19 cellular contexts compared by ENCODE assay signal in the genomic region with DNA sequence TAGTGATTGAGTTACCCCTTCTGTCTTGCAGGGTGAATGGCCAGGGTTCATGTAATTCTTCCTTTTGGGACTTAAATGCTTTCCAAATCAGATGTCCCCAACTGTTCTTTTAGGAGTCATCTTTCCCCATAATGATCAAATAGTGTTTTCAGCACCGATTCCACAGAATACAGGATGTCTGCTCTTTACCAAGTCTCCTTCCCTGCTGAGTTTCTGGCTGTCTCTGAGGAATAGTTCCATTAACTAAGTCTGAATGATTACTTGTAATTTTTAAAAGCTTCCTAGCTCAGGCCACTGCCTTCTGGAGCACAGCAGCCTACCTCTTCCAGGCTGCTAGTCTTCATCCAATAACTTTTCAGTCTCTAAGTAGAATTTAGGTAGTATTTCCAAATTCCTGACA.
DNase-seq lines count a peak whose midpoint lies in the region; ATAC-seq, FAIRE-seq and TF ChIP-seq lines count a peak whose summit lies in the region.
"Had no signal": no experiment of that assay in that cellular context is flagged by ENCODE, and none has a peak within 500 bp of the region (broad histone marks: within the 10 kb centered on the region; RNA-seq: fewer than 3 reads in every experiment).

No MANE protein-coding gene starts in this region.

- TF ChIP-seq CTCF in glutamatergic neuron (IDR thresholded peaks at IDR 0.05; ENCODE audit: partially characterized antibody, unreplicated experiment): no peak

- peak overlapping the region; percentile 6 for H2AFZ ChIP-seq in neuron (ENCODE audit: low read depth, low read length)

- H3K27ac Mint-ChIP-seq in glutamatergic neuron (ENCODE audit: unreplicated experiment): peak overlapping the region; percentile 90
- H3K27ac Mint-ChIP-seq: CD8-positive, alpha-beta T cell had no signal

- DNase-seq in GM12891 (ENCODE audit: insufficient read length, low spot score): no peak
- peak; percentile 96 for DNase-seq in NCI-H69 (lab: John Stamatoyannopoulos, UW)
- DNase-seq in glutamatergic neuron: no peak
- no peak for DNase-seq in NCI-H510A treated with DMSO at 0.1 percent for 48 hours (lab: John Stamatoyannopoulos, UW)
- DNase-seq in Right ventricle myocardium inferior (ENCODE audit: missing footprints): no peak
- DNase-seq: CD8-positive, alpha-beta T cell; DMS79; IMR-90; NCI-H1417 treated with DMSO at 0.1 percent for 48 hours; NCI-H187 treated with DMSO at 0.1 percent for 48 hours; NCI-H2171; NCI-H748 treated with DMSO at 0.1 percent for 48 hours; OCI-M1; SIG-M5 had no signal

- no peak overlapping the region for H3K4me3 ChIP-seq in neuron (ENCODE audit: low read length)
- H3K4me3 ChIP-seq: A549; BLaER1 treated with 17β-estradiol and CSF1 and Interleukin-3, amounts not matched to agents 10 nM and 100 nM had no signal

- H3K27me3 Mint-ChIP-seq in glutamatergic neuron (ENCODE audit: unreplicated experiment): peaks cover 10% of the 10 kb centered on the region

- no peaks in the 10 kb centered on the region for H3K9me3 ChIP-seq in neuron (ENCODE audit: low read length)
- H3K9me3 ChIP-seq: A549; BLaER1 treated with 17β-estradiol and CSF1 and Interleukin-3, amounts not matched to agents 10 nM and 100 nM had no signal

- H3K36me3 ChIP-seq in neuron (ENCODE audit: insufficient read depth, low read length): no peaks in the 10 kb centered on the region
- H3K36me3 ChIP-seq: BLaER1 treated with 17β-estradiol and CSF1 and Interleukin-3, amounts not matched to agents 10 nM and 100 nM had no signal

- no peaks in the 10 kb centered on the region for H3K27me3 ChIP-seq in neuron (ENCODE audit: insufficient read depth, low read length)
- H3K27me3 ChIP-seq: BLaER1 treated with 17β-estradiol and CSF1 and Interleukin-3, amounts not matched to agents 10 nM and 100 nM had no signal

- FAIRE-seq in GM12891 (lab: Jason Lieb, UNC): peak; percentile 69
- FAIRE-seq: A549, H54 had no signal

- H3K4me1 Mint-ChIP-seq in glutamatergic neuron (ENCODE audit: low read depth, unreplicated experiment): peaks cover 52% of the 10 kb centered on the region

- peak overlapping the region; percentile 35 for H3K4me3 Mint-ChIP-seq in glutamatergic neuron (ENCODE audit: unreplicated experiment)
- H3K4me3 Mint-ChIP-seq: CD8-positive, alpha-beta T cell had no signal

- no peak for TF ChIP-seq POLR2A in GM12891 (IDR thresholded peaks at IDR 0.05; ENCODE audit: low read depth, low read length)

- intact Hi-C loops in Right ventricle myocardium inferior (cut with DNase I): no loop called here

- H3K4me1 ChIP-seq in neuron (ENCODE audit: insufficient read depth, low read length): peaks cover 47% of the 10 kb centered on the region
- H3K4me1 ChIP-seq: A549; BLaER1 treated with 17β-estradiol and CSF1 and Interleukin-3, amounts not matched to agents 10 nM and 100 nM had no signal

- peaks cover 8% of the 10 kb centered on the region for H3K9me3 Mint-ChIP-seq in glutamatergic neuron (ENCODE audit: unreplicated experiment)
- H3K9me3 Mint-ChIP-seq: CD8-positive, alpha-beta T cell had no signal

- ATAC-seq in HG03571 (IDR thresholded peaks at IDR 0.05; ENCODE audit: unreplicated experiment) (no peak), Right ventricle myocardium inferior (no peak)
- ATAC-seq: A549; CD8-positive, alpha-beta T cell had no signal

- H3K36me3 Mint-ChIP-seq in glutamatergic neuron (ENCODE audit: unreplicated experiment): no peaks in the 10 kb centered on the region
- H3K36me3 Mint-ChIP-seq: CD8-positive, alpha-beta T cell had no signal

TF ChIP-seq in GM12891, 5 proteins besides CTCF, POLR2A, EP300 and RAD21:
- TF ChIP-seq SPI1 (IDR thresholded peaks at IDR 0.05; ENCODE audit: low read depth, low read length): no peak
- TF ChIP-seq POLR2AphosphoS5 (IDR thresholded peaks at IDR 0.05; ENCODE audit: low read depth, low read length): no peak
- no peak for TF ChIP-seq TAF1 (IDR thresholded peaks at IDR 0.05; ENCODE audit: low read depth, low read length)
